1 cellular context compared by ENCODE assay signal in the genomic region with DNA sequence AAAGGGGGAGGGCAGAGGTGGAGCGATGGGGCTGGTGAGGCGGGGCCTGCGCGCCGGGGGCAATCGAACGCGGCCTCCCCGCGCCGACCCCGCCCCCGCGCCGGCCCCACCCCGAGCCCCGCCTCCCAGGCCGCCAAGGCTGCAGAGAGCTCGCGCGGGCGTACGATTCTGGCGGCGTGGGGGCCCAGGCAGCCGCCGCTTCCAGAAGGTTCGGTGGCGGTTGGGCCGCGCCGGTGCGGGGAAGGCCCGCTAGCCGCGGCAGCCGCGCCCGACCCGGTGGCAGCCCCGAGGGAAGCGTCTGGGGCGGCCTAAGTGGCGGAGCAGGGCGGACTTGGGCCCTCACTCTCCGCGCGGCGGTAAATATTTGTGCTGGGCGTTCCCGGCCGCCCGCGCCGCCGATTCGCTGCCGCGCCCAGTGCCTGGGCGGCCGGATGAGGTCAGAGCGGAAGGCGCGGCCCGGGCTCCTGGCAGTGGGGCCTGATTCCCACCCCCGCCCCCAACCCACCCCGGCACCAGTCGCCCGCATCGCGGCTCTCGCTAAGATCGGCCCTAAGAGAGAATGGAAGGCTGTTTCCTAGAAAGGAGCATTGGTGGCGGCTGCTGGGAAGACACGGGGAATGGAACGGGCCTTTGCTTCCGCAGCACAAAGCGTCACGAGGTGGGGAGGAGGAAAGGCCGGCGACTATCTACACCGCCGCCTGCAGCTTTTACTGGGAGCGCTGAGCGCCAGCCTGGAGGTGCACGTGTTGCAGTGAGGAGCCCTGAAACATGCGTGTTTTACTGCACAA.
TF ChIP-seq lines count a peak whose summit lies in the region.

A gene with protein sequence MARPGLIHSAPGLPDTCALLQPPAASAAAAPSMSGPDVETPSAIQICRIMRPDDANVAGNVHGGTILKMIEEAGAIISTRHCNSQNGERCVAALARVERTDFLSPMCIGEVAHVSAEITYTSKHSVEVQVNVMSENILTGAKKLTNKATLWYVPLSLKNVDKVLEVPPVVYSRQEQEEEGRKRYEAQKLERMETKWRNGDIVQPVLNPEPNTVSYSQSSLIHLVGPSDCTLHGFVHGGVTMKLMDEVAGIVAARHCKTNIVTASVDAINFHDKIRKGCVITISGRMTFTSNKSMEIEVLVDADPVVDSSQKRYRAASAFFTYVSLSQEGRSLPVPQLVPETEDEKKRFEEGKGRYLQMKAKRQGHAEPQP (minus strand): TSS at position 368 of the 788 bp plus-strand sequence. CDS start 368 bp downstream, outside the sequence.

TF ChIP-seq in HepG2, 621 proteins besides CTCF, POLR2A, EP300 and RAD21 (continued from another document and continues in another):
- TF ChIP-seq, protein P1, sequence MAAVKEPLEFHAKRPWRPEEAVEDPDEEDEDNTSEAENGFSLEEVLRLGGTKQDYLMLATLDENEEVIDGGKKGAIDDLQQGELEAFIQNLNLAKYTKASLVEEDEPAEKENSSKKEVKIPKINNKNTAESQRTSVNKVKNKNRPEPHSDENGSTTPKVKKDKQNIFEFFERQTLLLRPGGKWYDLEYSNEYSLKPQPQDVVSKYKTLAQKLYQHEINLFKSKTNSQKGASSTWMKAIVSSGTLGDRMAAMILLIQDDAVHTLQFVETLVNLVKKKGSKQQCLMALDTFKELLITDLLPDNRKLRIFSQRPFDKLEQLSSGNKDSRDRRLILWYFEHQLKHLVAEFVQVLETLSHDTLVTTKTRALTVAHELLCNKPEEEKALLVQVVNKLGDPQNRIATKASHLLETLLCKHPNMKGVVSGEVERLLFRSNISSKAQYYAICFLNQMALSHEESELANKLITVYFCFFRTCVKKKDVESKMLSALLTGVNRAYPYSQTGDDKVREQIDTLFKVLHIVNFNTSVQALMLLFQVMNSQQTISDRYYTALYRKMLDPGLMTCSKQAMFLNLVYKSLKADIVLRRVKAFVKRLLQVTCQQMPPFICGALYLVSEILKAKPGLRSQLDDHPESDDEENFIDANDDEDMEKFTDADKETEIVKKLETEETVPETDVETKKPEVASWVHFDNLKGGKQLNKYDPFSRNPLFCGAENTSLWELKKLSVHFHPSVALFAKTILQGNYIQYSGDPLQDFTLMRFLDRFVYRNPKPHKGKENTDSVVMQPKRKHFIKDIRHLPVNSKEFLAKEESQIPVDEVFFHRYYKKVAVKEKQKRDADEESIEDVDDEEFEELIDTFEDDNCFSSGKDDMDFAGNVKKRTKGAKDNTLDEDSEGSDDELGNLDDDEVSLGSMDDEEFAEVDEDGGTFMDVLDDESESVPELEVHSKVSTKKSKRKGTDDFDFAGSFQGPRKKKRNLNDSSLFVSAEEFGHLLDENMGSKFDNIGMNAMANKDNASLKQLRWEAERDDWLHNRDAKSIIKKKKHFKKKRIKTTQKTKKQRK (IDR thresholded peaks at IDR 0.05; ENCODE audit: low read length): no peak
- TF ChIP-seq RFXANK (CRISPR knock-in tag; IDR thresholded peaks at IDR 0.05): no peak
- TF ChIP-seq NKX3-1 (CRISPR knock-in tag; IDR thresholded peaks at IDR 0.05): peak; percentile 81
- TF ChIP-seq PTBP1 (IDR thresholded peaks at IDR 0.05; ENCODE audit: low read depth, low read length, poor library complexity, severe bottlenecking): peak; percentile 43
- no peak for TF ChIP-seq NR3C1 (CRISPR knock-in tag; IDR thresholded peaks at IDR 0.05)
- no peak for TF ChIP-seq SATB2 (CRISPR knock-in tag; IDR thresholded peaks at IDR 0.05)
- TF ChIP-seq U2AF2 (IDR thresholded peaks at IDR 0.05; ENCODE audit: low read depth, low read length): no peak
- peak; percentile 39; the same call in 1 of the 2 replicates for TF ChIP-seq PPARG (CRISPR knock-in tag; conservative IDR thresholded peaks at IDR 0.05)
- TF ChIP-seq KDM3A (CRISPR knock-in tag; IDR thresholded peaks at IDR 0.05; ENCODE audit: low read depth): no peak
- TF ChIP-seq MBNL3 (CRISPR knock-in tag; conservative IDR thresholded peaks at IDR 0.05): no peak
- TF ChIP-seq ZNF572 (CRISPR knock-in tag; IDR thresholded peaks at IDR 0.05): no peak
- TF ChIP-seq DMAP1 (CRISPR knock-in tag; IDR thresholded peaks at IDR 0.05): peak; percentile 74; the same call in 1 of the 2 replicates
- TF ChIP-seq ZSCAN25 (CRISPR knock-in tag; IDR thresholded peaks at IDR 0.05): no peak
- 0 out of 2 replicates have a peak, but pooled peaks have one; percentile 28 for TF ChIP-seq ZNF75D (CRISPR knock-in tag; IDR thresholded peaks at IDR 0.05; ENCODE audit: borderline replicate concordance)
- TF ChIP-seq ZNF543 (CRISPR knock-in tag; IDR thresholded peaks at IDR 0.05): no peak
- TF ChIP-seq CENPT (CRISPR knock-in tag; IDR thresholded peaks at IDR 0.05; ENCODE audit: low read depth): no peak
- TF ChIP-seq ZNF782 (CRISPR knock-in tag; IDR thresholded peaks at IDR 0.05; ENCODE audit: borderline replicate concordance): no peak
- TF ChIP-seq CCDC6 (CRISPR knock-in tag; IDR thresholded peaks at IDR 0.05): no peak
- TF ChIP-seq, protein P2, sequence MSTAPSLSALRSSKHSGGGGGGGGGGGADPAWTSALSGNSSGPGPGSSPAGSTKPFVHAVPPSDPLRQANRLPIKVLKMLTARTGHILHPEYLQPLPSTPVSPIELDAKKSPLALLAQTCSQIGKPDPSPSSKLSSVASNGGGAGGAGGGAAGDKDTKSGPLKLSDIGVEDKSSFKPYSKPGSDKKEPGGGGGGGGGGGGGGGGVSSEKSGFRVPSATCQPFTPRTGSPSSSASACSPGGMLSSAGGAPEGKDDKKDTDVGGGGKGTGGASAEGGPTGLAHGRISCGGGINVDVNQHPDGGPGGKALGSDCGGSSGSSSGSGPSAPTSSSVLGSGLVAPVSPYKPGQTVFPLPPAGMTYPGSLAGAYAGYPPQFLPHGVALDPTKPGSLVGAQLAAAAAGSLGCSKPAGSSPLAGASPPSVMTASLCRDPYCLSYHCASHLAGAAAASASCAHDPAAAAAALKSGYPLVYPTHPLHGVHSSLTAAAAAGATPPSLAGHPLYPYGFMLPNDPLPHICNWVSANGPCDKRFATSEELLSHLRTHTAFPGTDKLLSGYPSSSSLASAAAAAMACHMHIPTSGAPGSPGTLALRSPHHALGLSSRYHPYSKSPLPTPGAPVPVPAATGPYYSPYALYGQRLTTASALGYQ (CRISPR knock-in tag; IDR thresholded peaks at IDR 0.05): peak; percentile 36; the same call in 1 of the 2 replicates
- TF ChIP-seq, protein P3, sequence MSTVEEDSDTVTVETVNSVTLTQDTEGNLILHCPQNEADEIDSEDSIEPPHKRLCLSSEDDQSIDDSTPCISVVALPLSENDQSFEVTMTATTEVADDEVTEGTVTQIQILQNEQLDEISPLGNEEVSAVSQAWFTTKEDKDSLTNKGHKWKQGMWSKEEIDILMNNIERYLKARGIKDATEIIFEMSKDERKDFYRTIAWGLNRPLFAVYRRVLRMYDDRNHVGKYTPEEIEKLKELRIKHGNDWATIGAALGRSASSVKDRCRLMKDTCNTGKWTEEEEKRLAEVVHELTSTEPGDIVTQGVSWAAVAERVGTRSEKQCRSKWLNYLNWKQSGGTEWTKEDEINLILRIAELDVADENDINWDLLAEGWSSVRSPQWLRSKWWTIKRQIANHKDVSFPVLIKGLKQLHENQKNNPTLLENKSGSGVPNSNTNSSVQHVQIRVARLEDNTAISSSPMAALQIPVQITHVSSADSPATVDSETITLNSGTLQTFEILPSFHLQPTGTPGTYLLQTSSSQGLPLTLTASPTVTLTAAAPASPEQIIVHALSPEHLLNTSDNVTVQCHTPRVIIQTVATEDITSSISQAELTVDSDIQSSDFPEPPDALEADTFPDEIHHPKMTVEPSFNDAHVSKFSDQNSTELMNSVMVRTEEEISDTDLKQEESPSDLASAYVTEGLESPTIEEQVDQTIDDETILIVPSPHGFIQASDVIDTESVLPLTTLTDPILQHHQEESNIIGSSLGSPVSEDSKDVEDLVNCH (CRISPR knock-in tag; IDR thresholded peaks at IDR 0.05): no peak
- TF ChIP-seq NFRKB (IDR thresholded peaks at IDR 0.05): no peak
- no peak for TF ChIP-seq ZNF282 (IDR thresholded peaks at IDR 0.05; ENCODE audit: partially characterized antibody)
- TF ChIP-seq HNF4G (IDR thresholded peaks at IDR 0.05; ENCODE audit: borderline replicate concordance, low read depth, low read length): no peak
- TF ChIP-seq HNF4G (CRISPR knock-in tag; IDR thresholded peaks at IDR 0.05; ENCODE audit: borderline replicate concordance, low read depth): no peak
- no peak for TF ChIP-seq FOXK2 (IDR thresholded peaks at IDR 0.05)
- TF ChIP-seq, protein P4, sequence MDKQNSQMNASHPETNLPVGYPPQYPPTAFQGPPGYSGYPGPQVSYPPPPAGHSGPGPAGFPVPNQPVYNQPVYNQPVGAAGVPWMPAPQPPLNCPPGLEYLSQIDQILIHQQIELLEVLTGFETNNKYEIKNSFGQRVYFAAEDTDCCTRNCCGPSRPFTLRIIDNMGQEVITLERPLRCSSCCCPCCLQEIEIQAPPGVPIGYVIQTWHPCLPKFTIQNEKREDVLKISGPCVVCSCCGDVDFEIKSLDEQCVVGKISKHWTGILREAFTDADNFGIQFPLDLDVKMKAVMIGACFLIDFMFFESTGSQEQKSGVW (CRISPR knock-in tag; IDR thresholded peaks at IDR 0.05; ENCODE audit: borderline replicate concordance): no peak
- TF ChIP-seq ZMAT3 (CRISPR knock-in tag; conservative IDR thresholded peaks at IDR 0.05): peak; percentile 84
- no peak for TF ChIP-seq ZNF207 (IDR thresholded peaks at IDR 0.05; ENCODE audit: borderline replicate concordance)
- peak; percentile 83 for TF ChIP-seq HNRNPK (IDR thresholded peaks at IDR 0.05; ENCODE audit: low read depth, low read length, poor library complexity, severe bottlenecking)
- 0 out of 2 replicates have a peak, but pooled peaks have one; percentile 47 for TF ChIP-seq ZSCAN12 (CRISPR knock-in tag; IDR thresholded peaks at IDR 0.05)
- peak; percentile 85 for TF ChIP-seq ZNF883 (CRISPR knock-in tag; IDR thresholded peaks at IDR 0.05; ENCODE audit: not compliant biosample characterization)
- 0 out of 2 replicates have a peak, but pooled peaks have one; percentile 12 for TF ChIP-seq ZNF331 (CRISPR knock-in tag; IDR thresholded peaks at IDR 0.05)
- no peak for TF ChIP-seq ZNF274 (CRISPR knock-in tag; IDR thresholded peaks at IDR 0.05)
- TF ChIP-seq MATR3 (CRISPR knock-in tag; IDR thresholded peaks at IDR 0.05): no peak
- TF ChIP-seq GTF3A (CRISPR knock-in tag; conservative IDR thresholded peaks at IDR 0.05): no peak
- no peak for TF ChIP-seq TBX3 (IDR thresholded peaks at IDR 0.05; ENCODE audit: borderline replicate concordance)
- no peak for TF ChIP-seq JUNB (CRISPR knock-in tag; IDR thresholded peaks at IDR 0.05; ENCODE audit: borderline replicate concordance)
- TF ChIP-seq ZNF333 (CRISPR knock-in tag; IDR thresholded peaks at IDR 0.05; ENCODE audit: borderline replicate concordance): peak; percentile 34; the same call in 1 of the 2 replicates
- peak; percentile 71; the same call in 1 of the 2 replicates for TF ChIP-seq ATF7-NPFF (CRISPR knock-in tag; IDR thresholded peaks at IDR 0.05; ENCODE audit: low read depth)
- no peak for TF ChIP-seq HOXD1 (CRISPR knock-in tag; IDR thresholded peaks at IDR 0.05)
- TF ChIP-seq, protein P5, sequence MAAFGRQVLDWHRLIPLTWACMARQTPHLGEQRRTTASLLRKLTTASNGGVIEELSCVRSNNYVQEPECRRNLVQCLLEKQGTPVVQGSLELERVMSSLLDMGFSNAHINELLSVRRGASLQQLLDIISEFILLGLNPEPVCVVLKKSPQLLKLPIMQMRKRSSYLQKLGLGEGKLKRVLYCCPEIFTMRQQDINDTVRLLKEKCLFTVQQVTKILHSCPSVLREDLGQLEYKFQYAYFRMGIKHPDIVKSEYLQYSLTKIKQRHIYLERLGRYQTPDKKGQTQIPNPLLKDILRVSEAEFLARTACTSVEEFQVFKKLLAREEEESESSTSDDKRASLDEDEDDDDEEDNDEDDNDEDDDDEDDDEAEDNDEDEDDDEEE (CRISPR knock-in tag; IDR thresholded peaks at IDR 0.05): no peak
- no peak for TF ChIP-seq SMAD9 (CRISPR knock-in tag; IDR thresholded peaks at IDR 0.05)
- TF ChIP-seq MAFG (CRISPR knock-in tag; IDR thresholded peaks at IDR 0.05): no peak
- TF ChIP-seq, protein P6, sequence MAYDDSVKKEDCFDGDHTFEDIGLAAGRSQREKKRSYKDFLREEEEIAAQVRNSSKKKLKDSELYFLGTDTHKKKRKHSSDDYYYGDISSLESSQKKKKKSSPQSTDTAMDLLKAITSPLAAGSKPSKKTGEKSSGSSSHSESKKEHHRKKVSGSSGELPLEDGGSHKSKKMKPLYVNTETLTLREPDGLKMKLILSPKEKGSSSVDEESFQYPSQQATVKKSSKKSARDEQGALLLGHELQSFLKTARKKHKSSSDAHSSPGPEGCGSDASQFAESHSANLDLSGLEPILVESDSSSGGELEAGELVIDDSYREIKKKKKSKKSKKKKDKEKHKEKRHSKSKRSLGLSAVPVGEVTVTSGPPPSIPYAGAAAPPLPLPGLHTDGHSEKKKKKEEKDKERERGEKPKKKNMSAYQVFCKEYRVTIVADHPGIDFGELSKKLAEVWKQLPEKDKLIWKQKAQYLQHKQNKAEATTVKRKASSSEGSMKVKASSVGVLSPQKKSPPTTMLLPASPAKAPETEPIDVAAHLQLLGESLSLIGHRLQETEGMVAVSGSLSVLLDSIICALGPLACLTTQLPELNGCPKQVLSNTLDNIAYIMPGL (CRISPR knock-in tag; IDR thresholded peaks at IDR 0.05; ENCODE audit: borderline replicate concordance in 1 of 2, low read depth in 1 of 2): peak; percentile 51 to 61; a peak in 1 of 4 replicates
- TF ChIP-seq, protein P7, sequence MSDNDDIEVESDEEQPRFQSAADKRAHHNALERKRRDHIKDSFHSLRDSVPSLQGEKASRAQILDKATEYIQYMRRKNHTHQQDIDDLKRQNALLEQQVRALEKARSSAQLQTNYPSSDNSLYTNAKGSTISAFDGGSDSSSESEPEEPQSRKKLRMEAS (IDR thresholded peaks at IDR 0.05): peak; percentile 81
- TF ChIP-seq, protein P8, sequence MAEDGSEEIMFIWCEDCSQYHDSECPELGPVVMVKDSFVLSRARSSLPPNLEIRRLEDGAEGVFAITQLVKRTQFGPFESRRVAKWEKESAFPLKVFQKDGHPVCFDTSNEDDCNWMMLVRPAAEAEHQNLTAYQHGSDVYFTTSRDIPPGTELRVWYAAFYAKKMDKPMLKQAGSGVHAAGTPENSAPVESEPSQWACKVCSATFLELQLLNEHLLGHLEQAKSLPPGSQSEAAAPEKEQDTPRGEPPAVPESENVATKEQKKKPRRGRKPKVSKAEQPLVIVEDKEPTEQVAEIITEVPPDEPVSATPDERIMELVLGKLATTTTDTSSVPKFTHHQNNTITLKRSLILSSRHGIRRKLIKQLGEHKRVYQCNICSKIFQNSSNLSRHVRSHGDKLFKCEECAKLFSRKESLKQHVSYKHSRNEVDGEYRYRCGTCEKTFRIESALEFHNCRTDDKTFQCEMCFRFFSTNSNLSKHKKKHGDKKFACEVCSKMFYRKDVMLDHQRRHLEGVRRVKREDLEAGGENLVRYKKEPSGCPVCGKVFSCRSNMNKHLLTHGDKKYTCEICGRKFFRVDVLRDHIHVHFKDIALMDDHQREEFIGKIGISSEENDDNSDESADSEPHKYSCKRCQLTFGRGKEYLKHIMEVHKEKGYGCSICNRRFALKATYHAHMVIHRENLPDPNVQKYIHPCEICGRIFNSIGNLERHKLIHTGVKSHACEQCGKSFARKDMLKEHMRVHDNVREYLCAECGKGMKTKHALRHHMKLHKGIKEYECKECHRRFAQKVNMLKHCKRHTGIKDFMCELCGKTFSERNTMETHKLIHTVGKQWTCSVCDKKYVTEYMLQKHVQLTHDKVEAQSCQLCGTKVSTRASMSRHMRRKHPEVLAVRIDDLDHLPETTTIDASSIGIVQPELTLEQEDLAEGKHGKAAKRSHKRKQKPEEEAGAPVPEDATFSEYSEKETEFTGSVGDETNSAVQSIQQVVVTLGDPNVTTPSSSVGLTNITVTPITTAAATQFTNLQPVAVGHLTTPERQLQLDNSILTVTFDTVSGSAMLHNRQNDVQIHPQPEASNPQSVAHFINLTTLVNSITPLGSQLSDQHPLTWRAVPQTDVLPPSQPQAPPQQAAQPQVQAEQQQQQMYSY (CRISPR knock-in tag; IDR thresholded peaks at IDR 0.05): peak; percentile 71; the same call in 1 of the 2 replicates
- TF ChIP-seq KDM5B (CRISPR knock-in tag; IDR thresholded peaks at IDR 0.05; ENCODE audit: borderline replicate concordance): peak; percentile 83; the same call in 1 of the 2 replicates
